In genomic region chr1:169250795-169251194, GRCh38 we compare ENCODE assay signal across 24 cellular contexts.
"Had no signal": no experiment of that assay in that cellular context is flagged by ENCODE, and none has a peak within 500 bp of the region (broad histone marks: within the 10 kb centered on the region; RNA-seq: fewer than 3 reads in every experiment).

No MANE protein-coding gene starts in this region.

- DNase-seq: activated CD4-positive, alpha-beta T cell treated with anti-CD3 and anti-CD28 coated beads, Interleukin-2, amount 50 U/mL, for 4 hours; activated CD4-positive, CD25-positive, alpha-beta regulatory T cell treated with anti-CD3 and anti-CD28 coated beads, Interleukin-2, amount 50 U/mL, for 72 hours; activated naive CD4-positive, alpha-beta T cell treated with anti-CD3 and anti-CD28 coated beads for 36 hours; activated naive CD8-positive, alpha-beta T cell treated with anti-CD3 and anti-CD28 coated beads, Interleukin-2, amount 50 U/mL, for 24 hours; activated T-cell treated with anti-CD3 and anti-CD28 coated beads for 4 hours; aorta; effector memory CD4-positive, alpha-beta T cell; foreskin fibroblast; hippocampal formation; kidney; left ventricle myocardium inferior; mesendoderm; nucleus accumbens; posterior cingulate gyrus; retina; stimulated activated CD4-positive, alpha-beta T cell treated with anti-CD3 and anti-CD28 coated beads, Interleukin-4, amount 100 ng/mL, for 4 hours; stimulated activated CD8-positive, alpha-beta memory T cell treated with anti-CD3 and anti-CD28 coated beads, Interleukin-4, amount 100 ng/mL, for 48 hours; stimulated activated naive CD4-positive, alpha-beta T cell treated with Interleukin-2 at 50 U/mL for 16 hours; substantia nigra; T1000; transverse colon had no signal

- H3K4me3 Mint-ChIP-seq: activated naive CD4-positive, alpha-beta T cell treated with anti-CD3 and anti-CD28 coated beads for 36 hours; activated naive CD8-positive, alpha-beta T cell treated with anti-CD3 and anti-CD28 coated beads, Interleukin-2, amount 50 U/mL, for 24 hours; dendritic cell treated with granulocyte-macrophage colony-stimulating factor and Interleukin-4, amounts not matched to agents 40 ng/mL and 50 ng/mL, for 4 days; nephron had no signal

- H3K27me3 Mint-ChIP-seq: activated naive CD8-positive, alpha-beta T cell treated with anti-CD3 and anti-CD28 coated beads, Interleukin-2, amount 50 U/mL, for 24 hours; dendritic cell treated with granulocyte-macrophage colony-stimulating factor and Interleukin-4, amounts not matched to agents 40 ng/mL and 50 ng/mL, for 4 days had no signal

- H3K4me1 Mint-ChIP-seq: activated naive CD8-positive, alpha-beta T cell treated with anti-CD3 and anti-CD28 coated beads, Interleukin-2, amount 50 U/mL, for 24 hours; nephron had no signal

- H3K9me3 Mint-ChIP-seq: activated naive CD4-positive, alpha-beta T cell treated with anti-CD3 and anti-CD28 coated beads for 36 hours; activated naive CD8-positive, alpha-beta T cell treated with anti-CD3 and anti-CD28 coated beads, Interleukin-2, amount 50 U/mL, for 24 hours; activated T-helper 2 cell treated with anti-CD3 and anti-CD28 coated beads, Interferon-gamma antibody, Interleukin-2, Interleukin-4, amounts not matched to agents 10 μg/mL and 5 μg/mL and 100 μg/mL, durations not matched to agents 14 hours and 24 hours and 36 hours; dendritic cell treated with granulocyte-macrophage colony-stimulating factor and Interleukin-4, amounts not matched to agents 40 ng/mL and 50 ng/mL, for 4 days had no signal

- H3K27ac Mint-ChIP-seq: activated naive CD4-positive, alpha-beta T cell treated with anti-CD3 and anti-CD28 coated beads for 36 hours; activated naive CD8-positive, alpha-beta T cell treated with anti-CD3 and anti-CD28 coated beads, Interleukin-2, amount 50 U/mL, for 24 hours; activated T-helper 2 cell treated with anti-CD3 and anti-CD28 coated beads, Interferon-gamma antibody, Interleukin-2, Interleukin-4, amounts not matched to agents 10 μg/mL and 5 μg/mL and 100 μg/mL, durations not matched to agents 14 hours and 24 hours and 36 hours; dendritic cell treated with granulocyte-macrophage colony-stimulating factor and Interleukin-4, amounts not matched to agents 40 ng/mL and 50 ng/mL, for 4 days; nephron had no signal
